In genomic region chr22:46916886-46917625, GRCh38 we compare ENCODE assay signal across 19 cellular contexts.
"Had no signal": no experiment of that assay in that cellular context is flagged by ENCODE, and none has a peak within 500 bp of the region (broad histone marks: within the 10 kb centered on the region; RNA-seq: fewer than 3 reads in every experiment).

No MANE protein-coding gene starts in this region.

- H3K27ac Mint-ChIP-seq: activated CD4-positive, alpha-beta T cell treated with anti-CD3 and anti-CD28 coated beads for 36 hours; activated CD8-positive, alpha-beta T cell treated with anti-CD3 and anti-CD28 coated beads, Interleukin-2, amount 10 ng/mL, durations not matched to agents 7 days and 5 days; stimulated activated naive CD8-positive, alpha-beta T cell treated with anti-CD3 and anti-CD28 coated beads, Interleukin-15, Interleukin-2, amounts not matched to agents 100 ng/mL and 50 ng/mL, for 24 hours; T-cell had no signal

- DNase-seq: activated CD4-positive, alpha-beta T cell treated with anti-CD3 and anti-CD28 coated beads for 36 hours; activated CD8-positive, alpha-beta T cell treated with anti-CD3 and anti-CD28 coated beads, Interleukin-2, amount 10 ng/mL, durations not matched to agents 7 days and 5 days; activated effector memory CD4-positive, alpha-beta T cell treated with anti-CD3 and anti-CD28 coated beads, Interleukin-2, amount 50 U/mL, for 16 hours; activated T-cell treated with anti-CD3 and anti-CD28 coated beads, Interleukin-2, amount 50 U/mL, for 1 hour; cortex of kidney; effector memory CD4-positive, alpha-beta T cell; gastrocnemius medialis; lower lobe of right lung; midbrain; nucleus accumbens; right lobe of liver; stimulated activated CD4-positive, alpha-beta T cell treated with anti-CD3 and anti-CD28 coated beads, Interleukin-2, amount 100 ng/mL, for 24 hours; T-cell; T1000 had no signal

- H3K9me3 ChIP-seq: gastrocnemius medialis, prostate gland, right lobe of liver, vagina had no signal

- H3K4me3 ChIP-seq: gastrocnemius medialis, hepatocyte, lower lobe of right lung, prostate gland, right lobe of liver, vagina had no signal

- H3K27me3 ChIP-seq: gastrocnemius medialis, hepatocyte, right lobe of liver, vagina had no signal

- H3K4me3 Mint-ChIP-seq: activated CD4-positive, alpha-beta T cell treated with anti-CD3 and anti-CD28 coated beads for 36 hours; activated CD8-positive, alpha-beta T cell treated with anti-CD3 and anti-CD28 coated beads, Interleukin-2, amount 10 ng/mL, durations not matched to agents 7 days and 5 days; stimulated activated naive CD8-positive, alpha-beta T cell treated with anti-CD3 and anti-CD28 coated beads, Interleukin-15, Interleukin-2, amounts not matched to agents 100 ng/mL and 50 ng/mL, for 24 hours; T-cell had no signal

- ATAC-seq: activated CD4-positive, alpha-beta T cell treated with anti-CD3 and anti-CD28 coated beads for 36 hours; activated CD8-positive, alpha-beta T cell treated with anti-CD3 and anti-CD28 coated beads, Interleukin-2, amount 10 ng/mL, durations not matched to agents 7 days and 5 days; gastrocnemius medialis; T-cell had no signal

- H3K36me3 ChIP-seq: prostate gland had no signal

- H3K4me1 ChIP-seq: gastrocnemius medialis, lower lobe of right lung, prostate gland, right lobe of liver, vagina had no signal

- H3K9me3 Mint-ChIP-seq: stimulated activated naive CD8-positive, alpha-beta T cell treated with anti-CD3 and anti-CD28 coated beads, Interleukin-15, Interleukin-2, amounts not matched to agents 100 ng/mL and 50 ng/mL, for 24 hours had no signal

- H3K27me3 Mint-ChIP-seq: activated CD4-positive, alpha-beta T cell treated with anti-CD3 and anti-CD28 coated beads for 36 hours; stimulated activated naive CD8-positive, alpha-beta T cell treated with anti-CD3 and anti-CD28 coated beads, Interleukin-15, Interleukin-2, amounts not matched to agents 100 ng/mL and 50 ng/mL, for 24 hours; T-cell had no signal

- H3K27ac ChIP-seq: gastrocnemius medialis, hepatocyte, lower lobe of right lung, prostate gland, right lobe of liver, vagina, VCaP had no signal
